11 cellular contexts compared by ENCODE assay signal in the genomic region with DNA sequence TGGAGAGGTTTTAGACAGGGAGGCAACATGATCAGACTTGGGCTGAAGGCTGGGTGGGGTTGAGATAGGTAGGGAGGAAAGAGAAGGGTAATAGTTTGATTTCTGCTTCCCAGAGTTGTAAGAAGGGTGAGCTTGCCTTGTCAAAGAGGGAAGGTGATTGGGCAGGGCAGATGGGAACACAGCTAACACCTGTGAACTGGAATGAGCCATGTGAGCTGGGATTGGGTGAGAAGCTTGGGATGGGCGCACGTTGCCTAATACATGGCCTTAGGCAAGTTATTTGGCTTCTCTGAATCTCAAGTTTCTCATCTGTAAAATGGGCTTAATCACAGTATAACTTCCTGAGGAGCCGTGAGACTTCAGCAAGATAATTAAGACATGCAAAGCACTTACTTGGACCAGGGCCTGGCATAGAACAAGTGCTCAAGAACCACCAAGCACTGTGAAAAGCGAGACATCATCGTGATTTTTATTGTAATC. TPM values are rescaled to one million over a fixed set of nuclear protein-coding genes. Genes with fewer than 3 reads are reported as not detected.
DNase-seq lines count a peak whose midpoint lies in the region; ATAC-seq and TF ChIP-seq lines count a peak whose summit lies in the region.
"Had no signal": no experiment of that assay in that cellular context is flagged by ENCODE, and none has a peak within 500 bp of the region (broad histone marks: within the 10 kb centered on the region; RNA-seq: fewer than 3 reads in every experiment).

No MANE protein-coding gene starts in this region.

- no peak for DNase-seq in activated T-cell treated with anti-CD3 and anti-CD28 coated beads, Interleukin-2, amount 50 U/mL, for 24 hours
- DNase-seq in activated T-cell treated with anti-CD3 and anti-CD28 coated beads for 4 hours (no peak), endodermal cell (no peak), iPS-NIHi7 (ENCODE audit: extremely low spot score) (no peak), UCSD-AML1 (lab: John Stamatoyannopoulos, UW; ENCODE audit: unreplicated experiment) (no peak)
- DNase-seq: small intestine; stimulated activated naive CD4-positive, alpha-beta T cell; T-helper 9 cell had no signal

- H3K27me3 Mint-ChIP-seq in activated T-cell treated with anti-CD3 and anti-CD28 coated beads, Interleukin-2, amount 50 U/mL, for 24 hours: no peaks in the 10 kb centered on the region
- no peaks in the 10 kb centered on the region for H3K27me3 Mint-ChIP-seq in endodermal cell (ENCODE audit: insufficient read depth)

- no peaks in the 10 kb centered on the region for H3K9me3 Mint-ChIP-seq in activated T-cell treated with anti-CD3 and anti-CD28 coated beads, Interleukin-2, amount 50 U/mL, for 24 hours
- no peaks in the 10 kb centered on the region for H3K9me3 Mint-ChIP-seq in endodermal cell

- peaks cover 38% of the 10 kb centered on the region for H3F3A ChIP-seq in OCI-LY1 (ENCODE audit: insufficient read depth, low read length)

- H3K79me2 ChIP-seq in OCI-LY1 (ENCODE audit: insufficient read depth, low read length): no peaks in the 10 kb centered on the region

- peaks cover 87% of the 10 kb centered on the region for H3K4me1 Mint-ChIP-seq in activated T-cell treated with anti-CD3 and anti-CD28 coated beads, Interleukin-2, amount 50 U/mL, for 24 hours (ENCODE audit: low read depth)
- H3K4me1 Mint-ChIP-seq in endodermal cell: peaks cover 69% of the 10 kb centered on the region

- H3K27ac ChIP-seq in OCI-LY1 (ENCODE audit: low read depth, low read length, poor library complexity, severe bottlenecking) (peak overlapping the region; percentile 99), endodermal cell (ENCODE audit: low read depth, low read length) (no peak overlapping the region), thymus (ENCODE audit: low read depth) (peak overlapping the region; percentile 74)

- no peak for TF ChIP-seq CTCF in OCI-LY1 (IDR thresholded peaks at IDR 0.05; ENCODE audit: low read length)
- no peak for TF ChIP-seq CTCF in endodermal cell (conservative IDR thresholded peaks at IDR 0.05)

- no peaks in the 10 kb centered on the region for H3K9me2 ChIP-seq in OCI-LY1 (ENCODE audit: low read depth, low read length)

- H3K36me3 ChIP-seq in OCI-LY1 (ENCODE audit: insufficient read depth, low read length): no peaks in the 10 kb centered on the region
- H3K36me3 ChIP-seq in endodermal cell (ENCODE audit: control insufficient read depth, insufficient read depth, low read length): no peaks in the 10 kb centered on the region
- H3K36me3 ChIP-seq in thymus (ENCODE audit: control insufficient read depth, insufficient read depth): no peaks in the 10 kb centered on the region

- H3K27me3 ChIP-seq in OCI-LY1 (ENCODE audit: insufficient read depth, low read length): no peaks in the 10 kb centered on the region
- H3K27me3 ChIP-seq in endodermal cell (ENCODE audit: control insufficient read depth, insufficient read depth, low read length, poor library complexity, severe bottlenecking): no peaks in the 10 kb centered on the region
- H3K27me3 ChIP-seq in thymus (ENCODE audit: control insufficient read depth, insufficient read depth): no peaks in the 10 kb centered on the region

- H3K27ac Mint-ChIP-seq in activated T-cell treated with anti-CD3 and anti-CD28 coated beads, Interleukin-2, amount 50 U/mL, for 24 hours: peak overlapping the region; percentile 51
- peak overlapping the region; percentile 69 for H3K27ac Mint-ChIP-seq in endodermal cell

- H3K4me3 ChIP-seq in OCI-LY1 (ENCODE audit: low read depth, low read length, poor library complexity, severe bottlenecking) (peak overlapping the region; percentile 24), endodermal cell (ENCODE audit: low read length) (no peak overlapping the region), thymus (ENCODE audit: low read length) (no peak overlapping the region)

- no peaks in the 10 kb centered on the region for H4K20me1 ChIP-seq in OCI-LY1 (ENCODE audit: insufficient read depth, low read length)

- no peaks in the 10 kb centered on the region for H3K36me3 Mint-ChIP-seq in activated T-cell treated with anti-CD3 and anti-CD28 coated beads, Interleukin-2, amount 50 U/mL, for 24 hours (ENCODE audit: low read depth)
- H3K36me3 Mint-ChIP-seq in endodermal cell (ENCODE audit: low read depth): no peaks in the 10 kb centered on the region

- peaks cover 95% of the 10 kb centered on the region for H3K4me1 ChIP-seq in OCI-LY1 (ENCODE audit: insufficient read depth, low read length, severe bottlenecking)
- peaks cover 23% of the 10 kb centered on the region for H3K4me1 ChIP-seq in endodermal cell (ENCODE audit: control insufficient read depth, insufficient read depth, low read length)
- peaks cover 56% of the 10 kb centered on the region for H3K4me1 ChIP-seq in thymus (ENCODE audit: control insufficient read depth, insufficient read depth, low read length)

- H3K9ac ChIP-seq in OCI-LY1 (ENCODE audit: low read length) (peak overlapping the region; percentile 64), endodermal cell (ENCODE audit: extremely low read depth, low read length, poor library complexity, severe bottlenecking) (no peak overlapping the region)

- peak overlapping the region; percentile 64 for H3K4me2 ChIP-seq in OCI-LY1 (ENCODE audit: low read length)

- 92 to 93% methylated on average over 5 of the region's 5 CpGs for WGBS in endodermal cell (ENCODE audit: insufficient coverage in 1 of 2, insufficient read length in 1 of 2), 2 experiments
- 93% methylated on average over 5 of the region's 5 CpGs for WGBS in thymus

- ATAC-seq in HG02759 (IDR thresholded peaks at IDR 0.05; ENCODE audit: unreplicated experiment): no peak

- H3K9me3 ChIP-seq in OCI-LY1 (ENCODE audit: low read length) (no peaks in the 10 kb centered on the region), endodermal cell (ENCODE audit: control insufficient read depth, low read length) (no peaks in the 10 kb centered on the region), thymus (ENCODE audit: control insufficient read depth) (no peaks in the 10 kb centered on the region)

- H3K4me3 Mint-ChIP-seq in activated T-cell treated with anti-CD3 and anti-CD28 coated beads, Interleukin-2, amount 50 U/mL, for 24 hours: no peak overlapping the region
- H3K4me3 Mint-ChIP-seq in endodermal cell: no peak overlapping the region

- no peak overlapping the region for H2AFZ ChIP-seq in OCI-LY1 (ENCODE audit: low read length)

RNA-seq across cellular contexts. Expression of a gene that starts 33.8 kb away (rescaled TPM):
- total RNA-seq in endodermal cell: 100 to 1,000 TPM; 281 to 338 TPM
- 319 TPM for polyA plus RNA-seq in endodermal cell (2013, experiment 1 of 2)
- 289 TPM for polyA plus RNA-seq in endodermal cell (2013, experiment 2 of 2)
- 131 TPM for polyA plus RNA-seq in thymus
